ENCODE assay signal across 11 cellular contexts in the genomic region with DNA sequence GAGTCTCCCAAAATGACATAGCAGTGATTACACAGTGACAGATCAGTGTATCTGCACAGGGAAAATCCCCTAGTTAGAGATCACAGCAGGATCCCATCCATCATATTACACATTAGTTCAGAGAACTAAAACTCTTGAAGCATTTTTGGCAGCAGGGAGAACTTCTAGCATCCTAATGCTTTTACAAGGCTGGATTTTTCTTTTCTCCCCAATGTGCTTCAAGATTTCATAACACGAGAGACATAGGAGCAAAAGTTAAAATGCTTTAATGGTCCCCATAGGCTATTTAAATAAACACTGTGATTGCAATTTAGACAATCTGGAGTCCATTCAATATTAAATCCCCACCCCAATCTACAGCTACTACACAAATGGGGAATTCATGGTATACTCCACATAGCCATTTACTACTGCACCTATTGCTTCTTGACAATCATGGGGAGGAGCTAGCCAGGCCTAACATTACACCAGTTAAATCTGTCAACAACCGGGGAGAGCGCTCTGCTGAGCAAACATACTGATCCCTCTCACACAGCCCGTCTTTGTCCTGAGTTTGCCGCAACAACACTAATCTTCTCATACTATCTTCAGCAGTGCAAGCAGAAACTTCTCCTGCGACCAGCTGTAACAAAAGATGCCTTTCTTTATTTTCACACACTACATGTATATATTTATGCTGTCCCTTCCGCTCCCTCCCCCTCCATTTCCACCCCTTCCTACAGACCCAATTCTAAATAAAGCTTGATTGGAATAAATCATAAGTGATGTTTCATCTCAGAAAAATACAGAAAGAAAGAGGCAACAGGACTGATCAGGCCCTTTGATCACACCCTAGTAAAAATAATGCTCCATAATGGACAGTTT.
A peak's percentile ranks its signal among the peaks of the same experiment; 100 is the strongest.
DNase-seq lines count a peak whose midpoint lies in the region; ATAC-seq and TF ChIP-seq lines count a peak whose summit lies in the region.
"Had no signal": no experiment of that assay in that cellular context is flagged by ENCODE, and none has a peak within 500 bp of the region (broad histone marks: within the 10 kb centered on the region; RNA-seq: fewer than 3 reads in every experiment).

No MANE protein-coding gene starts in this region.

- no peak overlapping the region for H3K9ac ChIP-seq in neural progenitor cell

- peak overlapping the region; percentile 36 for H3K4me3 Mint-ChIP-seq in neural progenitor cell
- H3K4me3 Mint-ChIP-seq: naive B cell had no signal

- H3K4me1 ChIP-seq in neural progenitor cell (peaks cover 20% of the 10 kb centered on the region), uterus (no peaks in the 10 kb centered on the region)
- H3K4me1 ChIP-seq: heart right ventricle had no signal

- peak overlapping the region; percentile 61 for H3K4me2 ChIP-seq in neural progenitor cell

- H4K20me1 ChIP-seq in neural progenitor cell (ENCODE audit: low read depth): no peaks in the 10 kb centered on the region

- H3K27ac ChIP-seq in neural progenitor cell (peak overlapping the region; percentile 68), uterus (no peak overlapping the region)

- intact Hi-C loops in uterus (cut with DNase I; ENCODE audit: low total_unique reads): no loop called here

- no peaks in the 10 kb centered on the region for H3K79me2 ChIP-seq in neural progenitor cell (ENCODE audit: low read depth)

- no peaks in the 10 kb centered on the region for H3K27me3 Mint-ChIP-seq in neural progenitor cell (ENCODE audit: insufficient read depth, low read depth)

- DNase-seq in HuH-7 (ENCODE audit: low spot score): peak; percentile 81
- DNase-seq in NCI-H446 treated with DMSO at 0.1 percent for 48 hours (lab: John Stamatoyannopoulos, UW): peak; percentile 76
- peak; percentile 41 for DNase-seq in epidermal melanocyte (ENCODE audit: insufficient read length, low spot score)
- DNase-seq in neural progenitor cell (ENCODE audit: low spot score): peak; percentile 80
- DNase-seq in uterus: no peak
- no peak for DNase-seq in NCI-H1105 (lab: John Stamatoyannopoulos, UW)
- DNase-seq in middle frontal gyrus (ENCODE audit: extremely low spot score, low spot score): no peak
- DNase-seq: GOT3, heart right ventricle, naive B cell had no signal

- H3K9me3 Mint-ChIP-seq in neural progenitor cell: peaks cover 2% of the 10 kb centered on the region
- H3K9me3 Mint-ChIP-seq: naive B cell had no signal

- TF ChIP-seq POLR2A in uterus (IDR thresholded peaks at IDR 0.05): no peak

- ATAC-seq in HG02763 (IDR thresholded peaks at IDR 0.05; ENCODE audit: unreplicated experiment): no peak

- H3K9me3 ChIP-seq in neural progenitor cell (ENCODE audit: low read depth) (no peaks in the 10 kb centered on the region), uterus (no peaks in the 10 kb centered on the region)
- H3K9me3 ChIP-seq: heart right ventricle had no signal

- TF ChIP-seq CTCF in neural progenitor cell (IDR thresholded peaks at IDR 0.05): no peak
- TF ChIP-seq CTCF in uterus (IDR thresholded peaks at IDR 0.05): no peak

- H3K27me3 ChIP-seq in neural progenitor cell (no peaks in the 10 kb centered on the region), uterus (no peaks in the 10 kb centered on the region)
- H3K27me3 ChIP-seq: heart right ventricle had no signal

- peaks cover 6% of the 10 kb centered on the region for H3K36me3 ChIP-seq in neural progenitor cell
- H3K36me3 ChIP-seq in uterus: no peaks in the 10 kb centered on the region
- H3K36me3 ChIP-seq: heart right ventricle had no signal

- H3K4me3 ChIP-seq in neural progenitor cell: peak overlapping the region; percentile 11
- no peak overlapping the region for H3K4me3 ChIP-seq in uterus
- H3K4me3 ChIP-seq: heart right ventricle had no signal

- peak overlapping the region; percentile 10 for H3K27ac Mint-ChIP-seq in neural progenitor cell

- peaks cover 17% of the 10 kb centered on the region for H3F3A ChIP-seq in neural progenitor cell (ENCODE audit: low read depth)

- H2AFZ ChIP-seq in neural progenitor cell (replicated peaks): peak overlapping the region; percentile 63

- no peaks in the 10 kb centered on the region for H3K36me3 Mint-ChIP-seq in neural progenitor cell
- H3K36me3 Mint-ChIP-seq: naive B cell had no signal

- H3K4me1 Mint-ChIP-seq in neural progenitor cell: peaks cover 15% of the 10 kb centered on the region
- H3K4me1 Mint-ChIP-seq: naive B cell had no signal

Comparison
In these comparisons a context has a peak if more than half of its experiments do, and no peak if none do; other contexts are left out.
1. DNase-seq: peak in HuH-7 (single experiment), NCI-H446 treated with DMSO at 0.1 percent for 48 hours (single experiment), epidermal melanocyte (single experiment) and neural progenitor cell (single experiment); none in uterus (0 of 2), NCI-H1105 (single experiment) and middle frontal gyrus (single experiment).